In genomic region chr12:108773798-108774788, GRCh38 we compare ENCODE assay signal across 9 cellular contexts. TPM values are rescaled to one million over a fixed set of nuclear protein-coding genes. Genes with fewer than 3 reads are reported as not detected.
DNase-seq lines count a peak whose midpoint lies in the region; ATAC-seq and TF ChIP-seq lines count a peak whose summit lies in the region.
"Had no signal": no experiment of that assay in that cellular context is flagged by ENCODE, and none has a peak within 500 bp of the region (broad histone marks: within the 10 kb centered on the region; RNA-seq: fewer than 3 reads in every experiment).

No MANE protein-coding gene starts in this region.

- no peaks in the 10 kb centered on the region for H4K20me1 ChIP-seq in PC-3 (ENCODE audit: low read length)

- DNase-seq in H4 (ENCODE audit: low spot score) (peak; percentile 31), PC-3 (no peak), epithelial cell of proximal tubule (ENCODE audit: low read depth) (peak; percentile 52), mucosa of gallbladder (ENCODE audit: low spot score) (peak; percentile 50)
- DNase-seq: naive B cell had no signal

- H3K27me3 ChIP-seq in PC-3 (ENCODE audit: low read length), result no peaks in the 10 kb centered on the region

- intact Hi-C loops in PC-3 (cut with micrococcal nuclease), result no loop called here

- no peaks in the 10 kb centered on the region for H3K36me3 ChIP-seq in PC-3 (ENCODE audit: low read depth, low read length)

- BruUV-seq in PC-3 (replicated peaks; lab: Mats Ljungman, UMichigan), result no TSS peak

- H3K4me1 ChIP-seq in PC-3 (ENCODE audit: insufficient read depth, low read length), result no peaks in the 10 kb centered on the region

- POLR2A ChIA-PET in PC-3 (lab: Charles Lee; ENCODE audit: unreplicated experiment), result no interaction called here

- H3K9me2 ChIP-seq in PC-3 (replicated peaks; ENCODE audit: low read length), result no peaks in the 10 kb centered on the region

- no peaks in the 10 kb centered on the region for H3F3A ChIP-seq in PC-3 (ENCODE audit: low read length, unreplicated experiment)

- H2AFZ ChIP-seq in PC-3 (ENCODE audit: low read length), result no peak overlapping the region

- ATAC-seq in PC-3, result peak; percentile 30
- ATAC-seq in GM21529 (IDR thresholded peaks at IDR 0.05; ENCODE audit: unreplicated experiment), result no peak
- no peak for ATAC-seq in HG03469 (IDR thresholded peaks at IDR 0.05; ENCODE audit: unreplicated experiment)
- ATAC-seq in GM19328 (IDR thresholded peaks at IDR 0.05; ENCODE audit: unreplicated experiment), result no peak
- no peak for ATAC-seq in HG03521 (IDR thresholded peaks at IDR 0.05; ENCODE audit: unreplicated experiment)

- no peak overlapping the region for H3K27ac ChIP-seq in PC-3 (ENCODE audit: low read length)

- CTCF ChIA-PET in PC-3 (lab: Charles Lee), result no interaction called here

- H3K4me3 ChIP-seq in PC-3 (ENCODE audit: low read length) (no peak overlapping the region), epithelial cell of proximal tubule (ENCODE audit: low read depth, low read length) (no peak overlapping the region)

- no peaks in the 10 kb centered on the region for H3K79me2 ChIP-seq in PC-3 (ENCODE audit: low read length)

- H3K9me3 ChIP-seq in PC-3 (ENCODE audit: low read length), result no peaks in the 10 kb centered on the region

- H3K9ac ChIP-seq in PC-3 (ENCODE audit: low read length), result no peak overlapping the region

- no peak overlapping the region for H3K4me2 ChIP-seq in PC-3 (ENCODE audit: low read length)

- TF ChIP-seq CTCF in PC-3 (conservative IDR thresholded peaks at IDR 0.05; ENCODE audit: low read depth, low read length), result no peak
- no peak for TF ChIP-seq CTCF in epithelial cell of proximal tubule (conservative IDR thresholded peaks at IDR 0.05; ENCODE audit: low read depth, low read length)

RNA-seq across cellular contexts. Expression of gene CORO1C, which starts 42.8 kb away (rescaled TPM):
- 49.5 and 57.7 TPM in 2 replicates for total RNA-seq in H4 (2014; rRNA removed; shearing (Covaris generic))
- total RNA-seq in PC-3 (2014; rRNA removed) (159 and 179 TPM in 2 replicates), epithelial cell of proximal tubule (152 and 157 TPM in 2 replicates), mucosa of gallbladder (194 TPM)
